Comparison of ENCODE assay signal across 24 cellular contexts in the genomic region with DNA sequence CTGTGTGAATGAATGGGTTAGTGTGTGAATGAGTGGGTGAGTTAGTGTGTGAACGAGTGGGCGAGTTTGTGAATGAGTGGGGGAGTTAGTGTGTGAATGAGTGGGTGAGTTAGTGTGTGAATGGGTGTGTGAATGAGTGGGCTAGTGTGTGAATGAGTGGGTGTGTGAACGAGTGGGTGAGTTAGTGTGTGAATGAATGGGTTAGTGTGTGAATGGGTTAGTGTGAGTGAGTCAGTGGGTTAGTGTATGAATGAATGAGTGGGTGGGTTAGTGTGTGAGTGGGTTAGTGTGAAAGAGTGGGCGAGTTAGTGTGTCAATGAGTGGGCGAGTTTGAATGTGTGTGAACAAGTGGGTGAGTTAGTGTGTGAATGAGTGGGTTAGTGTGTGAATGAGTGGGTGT. TPM values are rescaled to one million over a fixed set of nuclear protein-coding genes. Genes with fewer than 3 reads are reported as not detected.
"Had no signal": no experiment of that assay in that cellular context is flagged by ENCODE, and none has a peak within 500 bp of the region (broad histone marks: within the 10 kb centered on the region; RNA-seq: fewer than 3 reads in every experiment).

No MANE protein-coding gene starts in this region.

- H3K27ac Mint-ChIP-seq: activated CD8-positive, alpha-beta T cell treated with anti-CD3 and anti-CD28 coated beads, Interleukin-2, amount 10 ng/mL, durations not matched to agents 7 days and 5 days; activated naive CD4-positive, alpha-beta T cell treated with anti-CD3 and anti-CD28 coated beads for 36 hours; T-helper 17 cell had no signal

- H3K27me3 ChIP-seq: ascending aorta, body of pancreas had no signal

- H3K4me3 ChIP-seq: ascending aorta, body of pancreas had no signal

- DNase-seq: activated CD4-positive, CD25-positive, alpha-beta regulatory T cell; activated CD8-positive, alpha-beta memory T cell treated with anti-CD3 and anti-CD28 coated beads, Interleukin-2, amount 50 U/mL, for 48 hours; activated CD8-positive, alpha-beta T cell treated with anti-CD3 and anti-CD28 coated beads, Interleukin-2, amount 10 ng/mL, durations not matched to agents 7 days and 5 days; activated gamma-delta T cell; activated naive CD4-positive, alpha-beta T cell treated with anti-CD3 and anti-CD28 coated beads for 36 hours; activated T-cell treated with anti-CD3 and anti-CD28 coated beads, Interleukin-2, amount 50 U/mL, for 1 hour; amniotic stem cell; body of pancreas; central memory CD4-positive, alpha-beta T cell; NCI-H1092; NCI-H1417; NCI-H1930; NCI-H2171 treated with DMSO at 0.1 percent for 48 hours; NCI-H226; NCI-H526 treated with DMSO at 0.1 percent for 48 hours; NCI-H82; SIG-M5; T-helper 17 cell; T1000 had no signal

- H3K27me3 Mint-ChIP-seq: T-helper 17 cell had no signal

- H3K36me3 ChIP-seq: ascending aorta had no signal

- H3K9ac ChIP-seq: KMS-11 had no signal

- H3K4me3 Mint-ChIP-seq: activated CD8-positive, alpha-beta T cell treated with anti-CD3 and anti-CD28 coated beads, Interleukin-2, amount 10 ng/mL, durations not matched to agents 7 days and 5 days; activated naive CD4-positive, alpha-beta T cell treated with anti-CD3 and anti-CD28 coated beads for 36 hours; T-helper 17 cell had no signal

- ATAC-seq: activated CD8-positive, alpha-beta T cell treated with anti-CD3 and anti-CD28 coated beads, Interleukin-2, amount 10 ng/mL, durations not matched to agents 7 days and 5 days; body of pancreas; T-helper 17 cell had no signal

- H3K9me3 ChIP-seq: ascending aorta, body of pancreas had no signal

- H3K4me2 ChIP-seq: KMS-11 had no signal

- FAIRE-seq: bronchial epithelial cell, TTC549 had no signal

- H3K27ac ChIP-seq: ascending aorta, body of pancreas, KMS-11, VCaP had no signal

- H3K4me1 ChIP-seq: ascending aorta, body of pancreas had no signal

RNA-seq across cellular contexts. Expression of a gene that starts 35.5 kb away (rescaled TPM):
- total RNA-seq: T-helper 17 cell had no signal
